9 cellular contexts compared by ENCODE assay signal in genomic region chr17:15261818-15262290, GRCh38. TPM values are rescaled to one million over a fixed set of nuclear protein-coding genes. Genes with fewer than 3 reads are reported as not detected.
DNase-seq lines count a peak whose midpoint lies in the region; ATAC-seq and TF ChIP-seq lines count a peak whose summit lies in the region.
"Had no signal": no experiment of that assay in that cellular context is flagged by ENCODE, and none has a peak within 500 bp of the region (broad histone marks: within the 10 kb centered on the region; RNA-seq: fewer than 3 reads in every experiment).

No MANE protein-coding gene starts in this region.

- no TSS peak for BruUV-seq in Calu3 (replicated peaks; lab: Mats Ljungman, UMichigan)

- no peaks in the 10 kb centered on the region for H3K36me3 ChIP-seq in WERI-Rb-1
- peaks cover 0 to 27% (median 16%) of the 10 kb centered on the region in 9 donors for H3K36me3 ChIP-seq in heart right ventricle
- H3K36me3 ChIP-seq in trophoblast cell (ENCODE audit: control insufficient read depth in 1 of 2, insufficient read depth in 2 of 2, low read length in 2 of 2) = peaks cover 9 to 11% of the 10 kb centered on the region in 2 experiments

- no peaks in the 10 kb centered on the region for H3K9me3 Mint-ChIP-seq in Calu3 (ENCODE audit: low read depth, unreplicated experiment)

- H3K36me3 Mint-ChIP-seq in Calu3 (ENCODE audit: insufficient read depth, unreplicated experiment) = no peaks in the 10 kb centered on the region
- H3K36me3 Mint-ChIP-seq: activated naive CD8-positive, alpha-beta T cell had no signal

- intact Hi-C loops in Calu3 (cut with micrococcal nuclease; ENCODE audit: unreplicated experiment) = loop anchor here (2.0 kb wide), 1 partner anchor 241 kb away; no protein-coding TSS in a partner anchor
- intact Hi-C loops in heart right ventricle (cut with DNase I) = loop anchor here in 9 of 10 donors (1.0 to 10.0 kb wide), 11 partner anchors 80 to 241 kb away; partner anchors contain the start of gene TEKT3 (in 2 of the 9)

- H4K12ac ChIP-seq in trophoblast cell (ENCODE audit: low read depth, low read length) = no peak overlapping the region

- H3K27me3 Mint-ChIP-seq in Calu3 (ENCODE audit: unreplicated experiment) = peaks cover 46% of the 10 kb centered on the region

- H2BK12ac ChIP-seq in trophoblast cell (ENCODE audit: low read length) = no peak overlapping the region

- H3K27ac Mint-ChIP-seq in Calu3 (ENCODE audit: unreplicated experiment) = no peak overlapping the region
- H3K27ac Mint-ChIP-seq: activated naive CD8-positive, alpha-beta T cell had no signal

- peak in 5 of 8 donors; percentile 7 to 17 (median 10) for ATAC-seq in heart right ventricle
- no peak for ATAC-seq in left lobe of liver
- ATAC-seq in HG03095 (IDR thresholded peaks at IDR 0.05; ENCODE audit: unreplicated experiment) = no peak

- no peak overlapping the region for H3K18ac ChIP-seq in trophoblast cell (ENCODE audit: low read length)

- DNase-seq in Calu3 (no peak), WERI-Rb-1 (no peak), heart right ventricle (peak; percentile 30), trophoblast cell (peak in 1 of 2 donors; percentile 50), cortex of kidney (lab: John Stamatoyannopoulos, UW) (no peak), left lobe of liver (ENCODE audit: low spot score) (no peak), NCI-H2171 treated with DMSO at 0.1 percent for 48 hours (lab: John Stamatoyannopoulos, UW) (no peak)

- H3K23ac ChIP-seq in trophoblast cell (ENCODE audit: low read length) = no peak overlapping the region

- CTCF ChIA-PET in Calu3 (lab: Charles Lee) = interaction anchor here (0.6 to 1.2 kb wide), 2 partner anchors 235 to 241 kb away, joined by 3 to 8 read pairs; no protein-coding TSS in a partner anchor

- TF ChIP-seq CTCF in Calu3 (IDR thresholded peaks at IDR 0.05; ENCODE audit: unreplicated experiment) = no peak
- TF ChIP-seq CTCF in WERI-Rb-1 (IDR thresholded peaks at IDR 0.05; ENCODE audit: low read depth, low read length) = no peak
- no peak for TF ChIP-seq CTCF in heart right ventricle (IDR thresholded peaks at IDR 0.05)

- H3K9me3 ChIP-seq in WERI-Rb-1 (ENCODE audit: severe bottlenecking) (no peaks in the 10 kb centered on the region), heart right ventricle (no peaks in the 10 kb centered on the region), trophoblast cell (ENCODE audit: insufficient read depth, low read depth, low read length) (no peaks in the 10 kb centered on the region)

- H3K14ac ChIP-seq in trophoblast cell (ENCODE audit: low read length) = no peak overlapping the region

- H3K27ac ChIP-seq in WERI-Rb-1 (no peak overlapping the region), heart right ventricle (peak overlapping the region; percentile 92 to 100 (median 98)), trophoblast cell (ENCODE audit: low read depth, low read length) (peak overlapping the region; percentile 50)

- H3K4me3 ChIP-seq in WERI-Rb-1 (ENCODE audit: low read depth, low read length) (peak overlapping the region; percentile 42), heart right ventricle (peak overlapping the region; percentile 49 to 89 (median 80)), trophoblast cell (ENCODE audit: low read depth, low read length) (peak overlapping the region; percentile 73)

- H2AFZ ChIP-seq in trophoblast cell (ENCODE audit: insufficient read depth, low read length, poor library complexity) = no peak overlapping the region

- no peak overlapping the region for H4K8ac ChIP-seq in trophoblast cell (ENCODE audit: low read depth, low read length)

- no peak overlapping the region for H2BK5ac ChIP-seq in trophoblast cell (ENCODE audit: low read depth, low read length, poor library complexity)

- H3K27me3 ChIP-seq in WERI-Rb-1 (ENCODE audit: insufficient read depth, low read depth, severe bottlenecking) (peaks cover 51% of the 10 kb centered on the region), heart right ventricle (peaks cover 0 to 45% (median 0%) of the 10 kb centered on the region in 7 donors), trophoblast cell (ENCODE audit: insufficient read depth, low read length) (no peaks in the 10 kb centered on the region)

- H3K4me3 Mint-ChIP-seq in Calu3 (ENCODE audit: low read depth, unreplicated experiment) = peak overlapping the region; percentile 70

- H3K4ac ChIP-seq in trophoblast cell (ENCODE audit: low read depth, low read length) = no peak overlapping the region

- H2AK5ac ChIP-seq in trophoblast cell (ENCODE audit: low read length) = no peak overlapping the region

- H3K4me1 ChIP-seq in heart right ventricle (peaks cover 13 to 56% (median 48%) of the 10 kb centered on the region in 9 donors), trophoblast cell (ENCODE audit: control insufficient read depth in 1 of 2, insufficient read depth in 2 of 2, low read length in 2 of 2) (peaks cover 4 to 18% of the 10 kb centered on the region in 2 experiments)

- H4K91ac ChIP-seq in trophoblast cell (ENCODE audit: low read depth, low read length) = no peak overlapping the region

- H3K9ac ChIP-seq in trophoblast cell (ENCODE audit: low read length) = peak overlapping the region; percentile 74

- peaks cover 18% of the 10 kb centered on the region for H3K4me1 Mint-ChIP-seq in Calu3 (ENCODE audit: low read depth, unreplicated experiment)

- H2BK120ac ChIP-seq in trophoblast cell (ENCODE audit: insufficient read depth, low read length, poor library complexity) = no peak overlapping the region

- WGBS in heart right ventricle, 2 donors = 2% methylated on average over 9 of the region's 9 CpGs
- no CpG with 5 or more reads among the region's 9 CpGs for WGBS in trophoblast cell (ENCODE audit: extremely low coverage, insufficient coverage, insufficient read length)

- H3K79me1 ChIP-seq in trophoblast cell (ENCODE audit: low read length) = peaks cover 17% of the 10 kb centered on the region

- peak overlapping the region; percentile 94 for H3K4me2 ChIP-seq in trophoblast cell (ENCODE audit: low read length)

- H3K79me2 ChIP-seq in trophoblast cell (ENCODE audit: control insufficient read depth, insufficient read depth, low read length, poor library complexity) = peaks cover 7% of the 10 kb centered on the region

RNA-seq across cellular contexts. Expression of gene PMP22, which starts 3.3 kb away (rescaled TPM):
- 0.83 and 1.7 TPM in 2 replicates for total RNA-seq in Calu3 (2022)
- 100 to 1,000 TPM in 9 of 10 donors, 10 to 100 TPM in 1; 99.1 to 241 (median 158) TPM for total RNA-seq in heart right ventricle
- 100 to 1,000 TPM in 1 of 2 donors, 10 to 100 TPM in 1; 62.0 to 178 TPM for polyA plus RNA-seq in heart right ventricle
- 66.8 and 70.1 TPM in 2 replicates for polyA plus RNA-seq in trophoblast cell (2013)
- 3.6 TPM for total RNA-seq in left lobe of liver

Comparison
In these comparisons a context has a peak if more than half of its experiments do, and no peak if none do; other contexts are left out.
1. DNase-seq: peak in heart right ventricle (2 of 2); none in Calu3 (single experiment), WERI-Rb-1 (single experiment), cortex of kidney (single experiment), left lobe of liver (single experiment) and NCI-H2171 treated with DMSO at 0.1 percent for 48 hours (single experiment).
2. ATAC-seq: peak in heart right ventricle (5 of 8); none in left lobe of liver (single experiment) and HG03095 (single experiment).
3. RNA of gene PMP22, which starts 3.3 kb away (total RNA-seq): 99.1 to 241 TPM in heart right ventricle; 3.6 TPM in left lobe of liver (single experiment) and 0.83 to 1.7 TPM in Calu3; every median in the first group is over 10 times any median in the second.
4. Peak in every context shown above with its lines, with median percentiles within 50 percentile points of each other: H3K4me3 ChIP-seq.